In genomic region chr6:116387374-116387773, GRCh38 we compare ENCODE assay signal across 8 cellular contexts. TPM values are rescaled to one million over a fixed set of nuclear protein-coding genes. Genes with fewer than 3 reads are reported as not detected.
DNase-seq lines count a peak whose midpoint lies in the region; ATAC-seq and TF ChIP-seq lines count a peak whose summit lies in the region.

No MANE protein-coding gene starts in this region.

- H3K4me1 ChIP-seq in right cardiac atrium (ENCODE audit: control insufficient read depth, insufficient read depth, low read length) (peaks cover 12% of the 10 kb centered on the region), right atrium auricular region (peaks cover 0 to 57% of the 10 kb centered on the region in 2 donors), aorta (ENCODE audit: control insufficient read depth in 1 of 2, insufficient read depth in 2 of 2, low read length in 2 of 2) (peaks cover 0 to 6% of the 10 kb centered on the region in 2 donors)

- TF ChIP-seq CTCF in right atrium auricular region (IDR thresholded peaks at IDR 0.05), result no peak

- 67% methylated on average over 3 of the region's 3 CpGs for WGBS in right cardiac atrium
- 82 to 88% methylated on average over 3 of the region's 3 CpGs for WGBS in aorta, 2 donors

- no peaks in the 10 kb centered on the region for H3K27me3 ChIP-seq in right cardiac atrium (ENCODE audit: control insufficient read depth, insufficient read depth)
- H3K27me3 ChIP-seq in right atrium auricular region, result no peaks in the 10 kb centered on the region
- no peaks in the 10 kb centered on the region for H3K27me3 ChIP-seq in aorta (ENCODE audit: control insufficient read depth in 1 of 2, insufficient read depth in 2 of 2, low read length in 1 of 2)

- peak; percentile 25 to 57 for ATAC-seq in right cardiac atrium
- peak; percentile 62 for ATAC-seq in HG03159 (IDR thresholded peaks at IDR 0.05; ENCODE audit: unreplicated experiment)
- peak; percentile 35 for ATAC-seq in stimulated activated naive CD8-positive, alpha-beta T cell treated with anti-CD3 and anti-CD28 coated beads, Interleukin-15, Interleukin-2, amounts not matched to agents 100 U/mL and 50 U/mL, for 24 hours
- ATAC-seq in aorta (ENCODE audit: low FRiP score), result no peak

- H3K9me3 ChIP-seq in right cardiac atrium (ENCODE audit: control insufficient read depth, low read length), result no peaks in the 10 kb centered on the region
- no peaks in the 10 kb centered on the region for H3K9me3 ChIP-seq in right atrium auricular region
- H3K9me3 ChIP-seq in aorta (ENCODE audit: control insufficient read depth, low read length), result no peaks in the 10 kb centered on the region

- DNase-seq in right cardiac atrium (no peak), right atrium auricular region (ENCODE audit: low spot score) (no peak), astrocyte of the hippocampus (ENCODE audit: low read depth, low spot score) (peak; percentile 29), superior temporal gyrus (ENCODE audit: extremely low spot score) (no peak), NCI-H2196 (lab: John Stamatoyannopoulos, UW; ENCODE audit: unreplicated experiment) (no peak), aorta (no peak)
- DNase-seq in stimulated activated naive CD8-positive, alpha-beta T cell treated with anti-CD3 and anti-CD28 coated beads, Interleukin-15, Interleukin-2, amounts not matched to agents 100 U/mL and 50 U/mL, for 24 hours, result no peak

- intact Hi-C loops in right cardiac atrium (cut with DNase I), result no loop called here
- intact Hi-C loops in aorta (cut with DNase I), result no loop called here

- H3K4me3 ChIP-seq in right cardiac atrium (ENCODE audit: low read length), result no peak overlapping the region
- no peak overlapping the region for H3K4me3 ChIP-seq in right atrium auricular region
- no peak overlapping the region for H3K4me3 ChIP-seq in aorta (ENCODE audit: low read length in 2 of 2)

- H3K27ac ChIP-seq in right cardiac atrium (ENCODE audit: low read length) (no peak overlapping the region), right atrium auricular region (peak overlapping the region in 1 of 2 donors; percentile 49), aorta (ENCODE audit: low read depth in 1 of 2, low read length in 2 of 2) (no peak overlapping the region)

- no peaks in the 10 kb centered on the region for H3K36me3 ChIP-seq in right atrium auricular region
- no peaks in the 10 kb centered on the region for H3K36me3 ChIP-seq in aorta (ENCODE audit: control insufficient read depth in 1 of 2, insufficient read depth in 2 of 2, low read length in 1 of 2)

RNA-seq across cellular contexts. Expression of gene DSE, which starts 16.6 kb away (rescaled TPM):
- total RNA-seq in right cardiac atrium (10 to 100 TPM; 16.5 to 34.3 (median 24.9) TPM), right atrium auricular region (10 to 100 TPM; 19.4 to 31.7 TPM), aorta (10 to 100 TPM; 49.8 to 96.7 TPM)
- polyA plus RNA-seq in right cardiac atrium (6.9 TPM), aorta (10 to 100 TPM in 1 of 2 donors, 1 to 10 TPM in 1; 8.5 to 15.9 TPM)
